Comparison of ENCODE assay signal across 28 cellular contexts in genomic region chr20:8401491-8401890, GRCh38.
A peak's percentile ranks its signal among the peaks of the same experiment; 100 is the strongest.
DNase-seq lines count a peak whose midpoint lies in the region; ATAC-seq and TF ChIP-seq lines count a peak whose summit lies in the region.
"Had no signal": no experiment of that assay in that cellular context is flagged by ENCODE, and none has a peak within 500 bp of the region (broad histone marks: within the 10 kb centered on the region; RNA-seq: fewer than 3 reads in every experiment).

No MANE protein-coding gene starts in this region.

- DNase-seq in EH (ENCODE audit: low read depth) (peak; percentile 78), NCI-H69 (lab: John Stamatoyannopoulos, UW) (peak; percentile 69), fibroblast of mammary gland (ENCODE audit: low read depth) (peak; percentile 16), smooth muscle cell of the brain vasculature (ENCODE audit: low read depth, low spot score) (peak; percentile 20), COR-L47 (lab: John Stamatoyannopoulos, UW) (no peak), T1000 (lab: John Stamatoyannopoulos, UW) (no peak)
- DNase-seq: activated CD4-positive, alpha-beta memory T cell treated with anti-CD3 and anti-CD28 coated beads, Interleukin-2, amount 10 ng/mL, durations not matched to agents 7 days and 5 days; activated CD4-positive, CD25-positive, alpha-beta regulatory T cell treated with anti-CD3 and anti-CD28 coated beads, Interleukin-2, amount 50 U/mL, for 72 hours; activated CD8-positive, alpha-beta memory T cell treated with anti-CD3 and anti-CD28 coated beads, Interleukin-2, amount 50 U/mL, for 48 hours; activated naive CD4-positive, alpha-beta T cell treated with anti-CD3 and anti-CD28 coated beads, Interleukin-2, amount 50 U/mL, for 16 hours; amygdala; CD8-positive, alpha-beta memory T cell; colonic mucosa; effector memory CD4-positive, alpha-beta T cell; GDM1; hypothalamus; immature natural killer cell; NCI-H1105; NCI-H2029 treated with DMSO at 0.1 percent for 48 hours; NCI-H526; stimulated activated CD4-positive, alpha-beta T cell treated with anti-CD3 and anti-CD28 coated beads, Interleukin-15, amount 100 ng/mL, for 24 hours; stimulated activated naive B cell treated with anti-CD40 and anti-IgM and Interleukin-4, amounts not matched to agents 10 μg/mL and 1 μg/mL and 100 μg/mL, for 72 hours had no signal

- no peak for TF ChIP-seq CTCF in fibroblast of mammary gland (conservative IDR thresholded peaks at IDR 0.05; ENCODE audit: control insufficient read depth, insufficient read depth, low read depth, low read length)

- H3K4me3 ChIP-seq in fibroblast of mammary gland (ENCODE audit: control insufficient read depth, low read depth, low read length): no peak overlapping the region
- H3K4me3 ChIP-seq: colonic mucosa, GM23338, SJSA1 had no signal

- no peak for ATAC-seq in GM21515 (IDR thresholded peaks at IDR 0.05; ENCODE audit: unreplicated experiment)
- ATAC-seq: activated T-helper 17 cell treated with anti-CD3 and anti-CD28 coated beads, Interleukin-2, amount 50 U/mL, for 72 hours; GM23338; HepG2; sciatic nerve; stimulated activated naive B cell treated with anti-CD40 and anti-IgM and Interleukin-4, amounts not matched to agents 10 μg/mL and 1 μg/mL and 100 μg/mL, for 72 hours had no signal

Comparison
In these comparisons a context has a peak if more than half of its experiments do, and no peak if none do; other contexts are left out.
1. DNase-seq: peak in EH (single experiment), NCI-H69 (single experiment), fibroblast of mammary gland (single experiment) and smooth muscle cell of the brain vasculature (single experiment); none in COR-L47 (single experiment) and T1000 (single experiment).